ENCODE assay signal across 1 cellular context in the genomic region with DNA sequence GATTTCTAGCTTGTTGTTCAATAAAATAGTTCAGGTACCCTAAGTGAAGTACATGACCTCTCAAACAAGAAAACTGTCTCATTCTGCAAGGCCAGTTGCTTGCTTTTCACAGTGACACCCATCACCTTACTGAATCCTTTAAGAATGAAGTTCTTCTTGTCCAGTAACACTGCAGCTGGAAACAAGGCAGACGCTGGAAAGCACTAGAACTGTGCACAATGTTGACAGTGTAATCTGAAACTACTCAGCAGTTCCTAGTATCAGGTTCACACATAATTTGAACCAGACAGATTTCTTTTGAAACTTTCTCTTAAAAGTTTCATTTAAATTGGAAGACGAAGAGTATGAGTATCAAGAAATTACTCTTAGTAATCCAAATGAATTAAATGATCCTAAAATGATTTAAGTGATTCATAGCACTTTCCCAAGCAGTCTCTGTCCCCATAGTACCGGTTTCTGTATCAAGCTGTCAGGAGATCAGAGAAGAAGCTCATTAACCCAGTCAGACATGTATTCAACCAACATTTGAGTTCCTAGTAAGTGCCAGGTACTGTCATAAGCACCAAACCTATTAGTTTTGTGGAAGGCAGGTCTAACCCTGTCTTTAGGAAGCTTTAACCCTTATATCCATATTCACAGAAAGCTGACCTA.
TF ChIP-seq lines count a peak whose summit lies in the region.

No MANE protein-coding gene starts in this region.

TF ChIP-seq in GM12878, 131 proteins besides CTCF, POLR2A, EP300 and RAD21 (continued from another document):
- TF ChIP-seq CEBPZ (IDR thresholded peaks at IDR 0.05; ENCODE audit: low read depth, low read length) (no peak), MEF2A (IDR thresholded peaks at IDR 0.05; ENCODE audit: insufficient read depth, low read depth, low read length) (no peak), JUND (IDR thresholded peaks at IDR 0.05; ENCODE audit: low read depth, low read length) (no peak), TAF1 (IDR thresholded peaks at IDR 0.05; ENCODE audit: borderline replicate concordance, low read depth, low read length) (no peak), BACH1 (IDR thresholded peaks at IDR 0.05; ENCODE audit: borderline replicate concordance) (no peak), ZNF687 (IDR thresholded peaks at IDR 0.05) (no peak), BCLAF1 (IDR thresholded peaks at IDR 0.05) (no peak), CHD2 (IDR thresholded peaks at IDR 0.05; ENCODE audit: borderline replicate concordance, low read depth, low read length) (no peak)
TF ChIP-seq in GM12878: peak in this region for 0.
